In genomic region chr11:111937859-111938258, GRCh38 we compare ENCODE assay signal across 9 cellular contexts. TPM values are rescaled to one million over a fixed set of nuclear protein-coding genes. Genes with fewer than 3 reads are reported as not detected.
DNase-seq lines count a peak whose midpoint lies in the region; ATAC-seq and TF ChIP-seq lines count a peak whose summit lies in the region.
"Had no signal": no experiment of that assay in that cellular context is flagged by ENCODE, and none has a peak within 500 bp of the region (broad histone marks: within the 10 kb centered on the region; RNA-seq: fewer than 3 reads in every experiment).

No MANE protein-coding gene starts in this region.

- 55 to 69% (median 61%) methylated on average over 7 of the region's 7 CpGs for WGBS in ovary, 3 donors

- peak overlapping the region; percentile 75 for H3K4me3 Mint-ChIP-seq in Calu3 (ENCODE audit: low read depth, unreplicated experiment)

- H3K27ac ChIP-seq in SJSA1: no peak overlapping the region
- H3K27ac ChIP-seq in ovary: peak overlapping the region; percentile 58 to 78

- no peak for TF ChIP-seq EP300 in ovary (IDR thresholded peaks at IDR 0.05)

- no TSS peak for BruUV-seq in Calu3 (replicated peaks; lab: Mats Ljungman, UMichigan)

- no peaks in the 10 kb centered on the region for H3K27me3 ChIP-seq in SJSA1 (replicated peaks)
- no peaks in the 10 kb centered on the region for H3K27me3 ChIP-seq in ovary

- H3K4me3 ChIP-seq in SJSA1 (peak overlapping the region; percentile 48; the same call in 1 of the 2 replicates), epithelial cell of proximal tubule (ENCODE audit: low read depth, low read length) (peak overlapping the region; percentile 62), ovary (peak overlapping the region; percentile 72)

- H3K27me3 Mint-ChIP-seq in Calu3 (ENCODE audit: unreplicated experiment): no peaks in the 10 kb centered on the region

- H3K36me3 ChIP-seq in SJSA1 (no peaks in the 10 kb centered on the region), ovary (no peaks in the 10 kb centered on the region)

- H3K36me3 Mint-ChIP-seq in Calu3 (ENCODE audit: insufficient read depth, unreplicated experiment): no peaks in the 10 kb centered on the region

- no peak overlapping the region for H3K27ac Mint-ChIP-seq in Calu3 (ENCODE audit: unreplicated experiment)

- intact Hi-C loops in Calu3 (cut with micrococcal nuclease; ENCODE audit: unreplicated experiment) (loop anchor here (10.0 kb wide), 1 partner anchor 347 kb away; no protein-coding TSS in a partner anchor), ovary (cut with DNase I) (loop anchor here in 3 of 4 donors (5.0 to 10.0 kb wide), 2 partner anchors 39 to 87 kb away; partner anchors contain the start of gene DLAT (in 1 of the 3))

- TF ChIP-seq CTCF in Calu3 (IDR thresholded peaks at IDR 0.05; ENCODE audit: unreplicated experiment) (no peak), epithelial cell of proximal tubule (conservative IDR thresholded peaks at IDR 0.05; ENCODE audit: low read depth, low read length) (no peak), ovary (IDR thresholded peaks at IDR 0.05) (no peak)

- TF ChIP-seq POLR2A in ovary (IDR thresholded peaks at IDR 0.05): no peak

- CTCF ChIA-PET in Calu3 (lab: Charles Lee): interaction anchor here (0.6 to 1.5 kb wide), 3 partner anchors 24 to 44 kb away, joined by 3 to 4 read pairs (median 3); no protein-coding TSS in a partner anchor

- peaks cover 8% of the 10 kb centered on the region for H3K4me1 Mint-ChIP-seq in Calu3 (ENCODE audit: low read depth, unreplicated experiment)

- H3K4me1 ChIP-seq in SJSA1 (replicated peaks) (peaks cover 51% of the 10 kb centered on the region), ovary (ENCODE audit: insufficient read depth) (peaks cover 3% of the 10 kb centered on the region)

- H3K9me3 ChIP-seq in SJSA1 (replicated peaks) (no peaks in the 10 kb centered on the region), ovary (no peaks in the 10 kb centered on the region)

- DNase-seq in Calu3 (no peak), SJSA1 (ENCODE audit: low read depth in 1 of 2, low spot score in 2 of 2) (no peak), epithelial cell of proximal tubule (ENCODE audit: low read depth) (no peak), ovary (no peak), DMS53 (lab: John Stamatoyannopoulos, UW) (no peak)
- DNase-seq in stimulated activated CD4-positive, alpha-beta T cell treated with anti-CD3 and anti-CD28 coated beads, Interleukin-4, amount 100 ng/mL, for 24 hours: no peak

- H3K9me3 Mint-ChIP-seq in Calu3 (ENCODE audit: low read depth, unreplicated experiment): no peaks in the 10 kb centered on the region

- ATAC-seq in GM21529 (IDR thresholded peaks at IDR 0.05; ENCODE audit: unreplicated experiment) (no peak), GM19397 (IDR thresholded peaks at IDR 0.05; ENCODE audit: unreplicated experiment) (no peak)

RNA-seq across cellular contexts. Expression of gene DIXDC1, which starts 0.7 kb away (rescaled TPM):
- total RNA-seq in Calu3 (2022) (2.6 and 2.9 TPM in 2 replicates), epithelial cell of proximal tubule (6.8 and 7.7 TPM in 2 replicates), ovary (10 to 100 TPM; 17.0 to 25.4 (median 23.7) TPM)
- 8.4 and 10.3 TPM in 2 replicates for total RNA-seq in SJSA1 (2014; rRNA removed; shearing (Covaris generic))
- 10 to 100 TPM; 10.3 to 37.9 TPM for polyA plus RNA-seq in ovary

RNA-seq across cellular contexts. Expression of gene C11orf52, which starts 19.1 kb away (rescaled TPM):
- 6.2 and 7.9 TPM in 2 replicates for total RNA-seq in Calu3 (2022)
- not detected in 2 replicates for total RNA-seq in SJSA1 (2014; rRNA removed; shearing (Covaris generic))
- total RNA-seq in epithelial cell of proximal tubule: 4.0 and 5.0 TPM in 2 replicates
- total RNA-seq in ovary: 1 to 10 TPM in 6 of 7 donors, not detected in 1; 1.3 to 5.9 (median 1.9) TPM
- 1 to 10 TPM; 2.4 to 3.7 TPM for polyA plus RNA-seq in ovary
- total RNA-seq: T-helper 1 cell treated with Interleukin-12 subunit alpha and Interleukin-12 subunit beta and Interleukin-4 antibody, amounts not matched to agents 30 ng/mL and 1 ng/mL, for 36 hours had no signal

RNA-seq across cellular contexts. Expression of gene HSPB2, which starts 25.3 kb away (rescaled TPM):
- total RNA-seq in Calu3 (2022): not detected in 2 replicates
- not detected in 2 replicates for total RNA-seq in SJSA1 (2014; rRNA removed; shearing (Covaris generic))
- total RNA-seq in epithelial cell of proximal tubule: 0.29 TPM in 1 of 2 replicates, not detected in the other
- 10 to 100 TPM in 1 of 7 donors, 1 to 10 TPM in 4, under 1 TPM in 1, not detected in 1; 0.34 to 10.3 (median 7.6) TPM for total RNA-seq in ovary
- polyA plus RNA-seq in ovary: 10 to 100 TPM in 1 of 2 donors, 1 to 10 TPM in 1; 5.0 to 11.8 TPM
- total RNA-seq: T-helper 1 cell treated with Interleukin-12 subunit alpha and Interleukin-12 subunit beta and Interleukin-4 antibody, amounts not matched to agents 30 ng/mL and 1 ng/mL, for 36 hours had no signal

RNA-seq across cellular contexts. Expression of gene CRYAB, which starts 26.3 kb away (rescaled TPM):
- total RNA-seq in Calu3 (2022) (0.66 and 1.9 TPM in 2 replicates), epithelial cell of proximal tubule (5.9 and 25.8 TPM in 2 replicates), ovary (100 to 1,000 TPM in 1 of 7 donors, 10 to 100 TPM in 6; 22.7 to 121 (median 72.5) TPM)
- total RNA-seq in SJSA1 (2014; rRNA removed; shearing (Covaris generic)): 0.97 and 3.1 TPM in 2 replicates
- 100 to 1,000 TPM in 1 of 2 donors, 10 to 100 TPM in 1; 69.2 to 301 TPM for polyA plus RNA-seq in ovary

RNA-seq across cellular contexts. Expression of gene CFAP68, which starts 58.5 kb away (rescaled TPM):
- 28.1 and 29.8 TPM in 2 replicates for total RNA-seq in Calu3 (2022)
- total RNA-seq in SJSA1 (2014; rRNA removed; shearing (Covaris generic)): 1.7 and 8.6 TPM in 2 replicates
- 20.0 and 29.5 TPM in 2 replicates for total RNA-seq in epithelial cell of proximal tubule
- 10 to 100 TPM; 11.6 to 40.9 (median 21.4) TPM for total RNA-seq in ovary
- polyA plus RNA-seq in ovary: 10 to 100 TPM; 28.6 to 70.1 TPM
